ENCODE assay signal across 10 cellular contexts in genomic region chr22:42438293-42438650, GRCh38. TPM values are rescaled to one million over a fixed set of nuclear protein-coding genes. Genes with fewer than 3 reads are reported as not detected.
DNase-seq lines count a peak whose midpoint lies in the region; ATAC-seq, FAIRE-seq and TF ChIP-seq lines count a peak whose summit lies in the region.
"Had no signal": no experiment of that assay in that cellular context is flagged by ENCODE, and none has a peak within 500 bp of the region (broad histone marks: within the 10 kb centered on the region; RNA-seq: fewer than 3 reads in every experiment).

No MANE protein-coding gene starts in this region.

- ATAC-seq in A549 (no peak), WTC11 (peak; percentile 15)

- no peak for FAIRE-seq in A549 (lab: Jason Lieb, UNC)
- no peak for FAIRE-seq in HTR-8/SVneo (lab: Jason Lieb, UNC)

- TF ChIP-seq CTCF in A549 (IDR thresholded peaks at IDR 0.05): no peak
- no peak for TF ChIP-seq CTCF in WTC11 (IDR thresholded peaks at IDR 0.05)
- TF ChIP-seq CTCF in kidney epithelial cell (IDR thresholded peaks at IDR 0.05; ENCODE audit: insufficient read depth, low read length, poor library complexity, severe bottlenecking): no peak

- H3K9me3 Mint-ChIP-seq in WTC11 (no peaks in the 10 kb centered on the region), immature natural killer cell (no peaks in the 10 kb centered on the region)

- H3K4me3 ChIP-seq in A549: no peak overlapping the region; the same call in 2 of the 3 replicates
- H3K4me3 ChIP-seq in kidney epithelial cell (ENCODE audit: low read depth, low read length): peak overlapping the region; percentile 50

- POLR2A ChIA-PET in A549 (lab: Yijun Ruan, JAX) (interaction anchor here (1.2 kb wide), 1 partner anchor 348 kb away, joined by 3 read pairs; the partner anchor contains the start of gene NDUFA6), WTC11 (lab: Charles Lee) (no interaction called here)

- H3K4me1 ChIP-seq in A549 (peaks cover 3% of the 10 kb centered on the region; the same call in 1 of the 3 replicates), ES-I3 (ENCODE audit: insufficient read depth, low read length) (peaks cover 15% of the 10 kb centered on the region; the same call in 1 of the 2 replicates)

- H3K27me3 Mint-ChIP-seq in WTC11 (ENCODE audit: low read depth): peaks cover 20% of the 10 kb centered on the region
- H3K27me3 Mint-ChIP-seq in immature natural killer cell (ENCODE audit: low read depth in 3 of 3): peaks cover 2 to 8% (median 4%) of the 10 kb centered on the region in 3 donors

- H3K9ac ChIP-seq in ES-I3 (ENCODE audit: low read depth, low read length): peak overlapping the region; percentile 52; the same call in 1 of the 2 replicates

- no peak overlapping the region; a peak in 1 of 6 replicates for H3K27ac ChIP-seq in A549
- H3K27ac ChIP-seq: WERI-Rb-1 had no signal

- H3K4me1 Mint-ChIP-seq in WTC11: peaks cover 32% of the 10 kb centered on the region
- peaks cover 4 to 10% of the 10 kb centered on the region in 2 donors for H3K4me1 Mint-ChIP-seq in immature natural killer cell

- no peaks in the 10 kb centered on the region for H3K9me3 ChIP-seq in A549
- H3K9me3 ChIP-seq in ES-I3 (ENCODE audit: control insufficient read depth, insufficient read depth, low read length): no peaks in the 10 kb centered on the region

- peak overlapping the region; percentile 99 for H3K4me2 ChIP-seq in A549

- H3K36me3 ChIP-seq in ES-I3 (ENCODE audit: insufficient read depth, low read length) (no peaks in the 10 kb centered on the region), kidney epithelial cell (ENCODE audit: control insufficient read depth, insufficient read depth, low read length) (no peaks in the 10 kb centered on the region)
- H3K36me3 ChIP-seq: WERI-Rb-1 had no signal

- peaks cover 15% of the 10 kb centered on the region for H3K27me3 ChIP-seq in kidney epithelial cell (ENCODE audit: control insufficient read depth, insufficient read depth, low read length)

- no peaks in the 10 kb centered on the region for H3K36me3 Mint-ChIP-seq in WTC11
- no peaks in the 10 kb centered on the region for H3K36me3 Mint-ChIP-seq in immature natural killer cell

- TF ChIP-seq POLR2A in A549 (IDR thresholded peaks at IDR 0.05; ENCODE audit: low read length): no peak

- DNase-seq in A549 (ENCODE audit: low read depth in 1 of 2, low spot score in 1 of 2) (no peak), WTC11 (ENCODE audit: low spot score) (peak; percentile 46), kidney epithelial cell (ENCODE audit: low read depth) (no peak), immature natural killer cell (no peak), NK-92 (lab: John Stamatoyannopoulos, UW; ENCODE audit: unreplicated experiment) (no peak), posterior vena cava (ENCODE audit: low spot score) (no peak), HTR-8/SVneo (ENCODE audit: insufficient read length, low spot score) (no peak)
- DNase-seq: WERI-Rb-1 had no signal

- 82% methylated on average over 7 of the region's 12 CpGs for WGBS in A549 (ENCODE audit: missing lambda C conversion rate)

- no peak overlapping the region for H3K27ac Mint-ChIP-seq in WTC11
- H3K27ac Mint-ChIP-seq in immature natural killer cell: no peak overlapping the region

- intact Hi-C loops in posterior vena cava (cut with DNase I): loop anchor here (2.0 to 10.0 kb wide), 4 partner anchors 166 to 473 kb away; partner anchors contain the start of genes SEPTIN3 (in 1 of the 2) and TCF20 (in 1 of the 2)

- H3K4me3 Mint-ChIP-seq in WTC11: peak overlapping the region; percentile 70
- H3K4me3 Mint-ChIP-seq in immature natural killer cell: no peak overlapping the region

- CTCF ChIA-PET in A549 (lab: Yijun Ruan, JAX) (interaction anchor here (0.6 to 5.4 kb wide), 27 partner anchors 8 to 543 kb away, joined by 3 to 65 read pairs (median 4); partner anchors contain the start of genes NDUFA6 and TNFRSF13C), WTC11 (lab: Charles Lee) (interaction anchor here (0.6 to 3.9 kb wide), 25 partner anchors 13 to 1794 kb away, joined by 3 to 35 read pairs (median 4); partner anchors contain the start of gene NDUFA6)

- no peak for TF ChIP-seq EP300 in A549 (IDR thresholded peaks at IDR 0.05)

- TF ChIP-seq RAD21 in A549 (conservative IDR thresholded peaks at IDR 0.05 in 1 of 2, IDR thresholded peaks at IDR 0.05 in 1 of 2): no peak

TF ChIP-seq in A549, 52 proteins besides CTCF, POLR2A, EP300 and RAD21 (continues in another document):
- TF ChIP-seq EHF (CRISPR knock-in tag; IDR thresholded peaks at IDR 0.05): no peak
- TF ChIP-seq JUNB (IDR thresholded peaks at IDR 0.05): no peak
- TF ChIP-seq BCL3 (IDR thresholded peaks at IDR 0.05): no peak
- TF ChIP-seq ZNF302 (CRISPR knock-in tag; IDR thresholded peaks at IDR 0.05): no peak
- TF ChIP-seq ZFP36 (IDR thresholded peaks at IDR 0.05; ENCODE audit: borderline replicate concordance, partially characterized antibody): no peak
- TF ChIP-seq KDM5A (IDR thresholded peaks at IDR 0.05): no peak
- TF ChIP-seq MAFK (IDR thresholded peaks at IDR 0.05; ENCODE audit: partially characterized antibody): no peak
- no peak for TF ChIP-seq CHD4 (IDR thresholded peaks at IDR 0.05; ENCODE audit: borderline replicate concordance)
- TF ChIP-seq GATA3 (IDR thresholded peaks at IDR 0.05; ENCODE audit: borderline replicate concordance): no peak
- no peak for TF ChIP-seq HEYL (CRISPR knock-in tag; IDR thresholded peaks at IDR 0.05)
- no peak for TF ChIP-seq CBX8 (IDR thresholded peaks at IDR 0.05)
- TF ChIP-seq MYC (IDR thresholded peaks at IDR 0.05; ENCODE audit: borderline replicate concordance, low read length): no peak
- TF ChIP-seq HOXB13 (CRISPR knock-in tag; IDR thresholded peaks at IDR 0.05; ENCODE audit: low read depth): no peak
- TF ChIP-seq CHD2 (IDR thresholded peaks at IDR 0.05; ENCODE audit: low read length, partially characterized antibody): no peak

TF ChIP-seq in WTC11, 78 proteins besides CTCF, POLR2A, EP300 and RAD21 (continues in another document):
- TF ChIP-seq ZNF281 (CRISPR knock-in tag; IDR thresholded peaks at IDR 0.05): no peak
- no peak for TF ChIP-seq TCF7 (CRISPR knock-in tag; IDR thresholded peaks at IDR 0.05; ENCODE audit: low read depth)
- no peak for TF ChIP-seq HMGA2 (CRISPR knock-in tag; IDR thresholded peaks at IDR 0.05)
- no peak for TF ChIP-seq EMX1 (CRISPR knock-in tag; IDR thresholded peaks at IDR 0.05)
- no peak for TF ChIP-seq PRDM15 (CRISPR knock-in tag; IDR thresholded peaks at IDR 0.05)
- TF ChIP-seq MYBL2 (CRISPR knock-in tag; IDR thresholded peaks at IDR 0.05): no peak
- no peak for TF ChIP-seq KAT7 (CRISPR knock-in tag; IDR thresholded peaks at IDR 0.05; ENCODE audit: borderline replicate concordance)
- TF ChIP-seq ZNF416 (CRISPR knock-in tag; IDR thresholded peaks at IDR 0.05): no peak
- no peak for TF ChIP-seq ZNF219 (CRISPR knock-in tag; IDR thresholded peaks at IDR 0.05; ENCODE audit: borderline replicate concordance)

RNA-seq across cellular contexts. Expression of gene NFAM1, which starts 6.1 kb away (rescaled TPM):
- polyA plus RNA-seq in A549 (2011; rRNA removed): not detected in 2 replicates
- not detected in 2 replicates for polyA plus RNA-seq in A549 (2012; cell fraction: cytosol; rRNA removed)
- polyA plus RNA-seq in A549 (2012; cell fraction: nucleus; rRNA removed): not detected in 2 replicates
- 0.03 TPM in 1 of 3 replicates, not detected in the others for polyA plus RNA-seq in A549 (2017; fragmentation: RNase III; extraction: RNeasy Plus Mini Kit Qiagen cat#74134 plus additional on column Dnase treatment)
- not detected in 2 replicates for polyA minus RNA-seq in A549 (2011; rRNA and poly(A)+ RNA removed)
- 0.92 to 1.6 TPM (median 1.2 TPM) in 3 replicates for total RNA-seq in WTC11 (2021)
- total RNA-seq in kidney epithelial cell: under 0.01 and 0.07 TPM in 2 replicates
- under 1 TPM in 2 of 3 donors, not detected in 1; 0.13 to 0.30 TPM for polyA plus RNA-seq in immature natural killer cell
- 1 to 10 TPM; 3.7 to 6.7 TPM for total RNA-seq in posterior vena cava
- total RNA-seq: H4 had no signal
